In the genomic region with DNA sequence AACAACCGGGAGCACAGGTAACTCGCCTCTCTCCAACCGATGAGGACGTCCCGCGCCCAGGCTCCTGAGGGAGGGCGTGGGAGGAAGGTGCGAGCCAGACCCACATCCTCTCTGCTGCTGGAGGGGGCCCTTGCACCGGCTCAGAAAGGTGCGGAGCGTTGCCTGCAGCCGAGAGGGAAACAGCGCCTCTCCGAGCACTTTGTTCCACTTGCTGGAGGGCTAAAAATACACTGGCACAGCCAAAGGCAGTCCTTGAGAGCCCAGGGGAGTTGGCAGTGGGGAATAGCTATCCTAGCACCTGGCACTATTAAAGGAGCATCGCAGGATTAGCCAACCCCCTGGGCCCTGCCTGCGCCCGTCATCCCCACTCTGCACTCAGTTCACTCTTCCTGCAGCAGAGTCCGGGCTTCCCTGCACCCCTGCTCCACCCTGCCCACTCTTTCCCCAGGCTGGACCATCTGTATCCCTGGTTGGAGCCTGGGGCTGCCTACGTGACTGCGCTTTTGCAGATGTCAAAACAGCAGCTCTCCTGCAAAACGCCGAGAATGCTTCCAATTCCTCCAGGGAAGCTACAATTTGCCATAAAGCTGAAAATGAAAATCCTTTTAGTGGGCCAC, we compare ENCODE assay signal across 1 cellular context.
TF ChIP-seq lines count a peak whose summit lies in the region.

No MANE protein-coding gene starts in this region.

TF ChIP-seq in GM23338, 12 proteins besides CTCF, POLR2A, EP300 and RAD21 (continued from another document):
- no peak for TF ChIP-seq ZNF462 (CRISPR knock-in tag; IDR thresholded peaks at IDR 0.05)
- no peak for TF ChIP-seq JUNB (IDR thresholded peaks at IDR 0.05; ENCODE audit: unreplicated experiment)
- TF ChIP-seq ZNF114 (CRISPR knock-in tag; IDR thresholded peaks at IDR 0.05) = no peak
- no peak for TF ChIP-seq EZH2 (IDR thresholded peaks at IDR 0.05; ENCODE audit: low read depth, unreplicated experiment)
- no peak for TF ChIP-seq NANOG (IDR thresholded peaks at IDR 0.05; ENCODE audit: borderline replicate concordance)
- TF ChIP-seq ZNF331 (CRISPR knock-in tag; IDR thresholded peaks at IDR 0.05; ENCODE audit: low read depth) = no peak
- TF ChIP-seq, protein P1, sequence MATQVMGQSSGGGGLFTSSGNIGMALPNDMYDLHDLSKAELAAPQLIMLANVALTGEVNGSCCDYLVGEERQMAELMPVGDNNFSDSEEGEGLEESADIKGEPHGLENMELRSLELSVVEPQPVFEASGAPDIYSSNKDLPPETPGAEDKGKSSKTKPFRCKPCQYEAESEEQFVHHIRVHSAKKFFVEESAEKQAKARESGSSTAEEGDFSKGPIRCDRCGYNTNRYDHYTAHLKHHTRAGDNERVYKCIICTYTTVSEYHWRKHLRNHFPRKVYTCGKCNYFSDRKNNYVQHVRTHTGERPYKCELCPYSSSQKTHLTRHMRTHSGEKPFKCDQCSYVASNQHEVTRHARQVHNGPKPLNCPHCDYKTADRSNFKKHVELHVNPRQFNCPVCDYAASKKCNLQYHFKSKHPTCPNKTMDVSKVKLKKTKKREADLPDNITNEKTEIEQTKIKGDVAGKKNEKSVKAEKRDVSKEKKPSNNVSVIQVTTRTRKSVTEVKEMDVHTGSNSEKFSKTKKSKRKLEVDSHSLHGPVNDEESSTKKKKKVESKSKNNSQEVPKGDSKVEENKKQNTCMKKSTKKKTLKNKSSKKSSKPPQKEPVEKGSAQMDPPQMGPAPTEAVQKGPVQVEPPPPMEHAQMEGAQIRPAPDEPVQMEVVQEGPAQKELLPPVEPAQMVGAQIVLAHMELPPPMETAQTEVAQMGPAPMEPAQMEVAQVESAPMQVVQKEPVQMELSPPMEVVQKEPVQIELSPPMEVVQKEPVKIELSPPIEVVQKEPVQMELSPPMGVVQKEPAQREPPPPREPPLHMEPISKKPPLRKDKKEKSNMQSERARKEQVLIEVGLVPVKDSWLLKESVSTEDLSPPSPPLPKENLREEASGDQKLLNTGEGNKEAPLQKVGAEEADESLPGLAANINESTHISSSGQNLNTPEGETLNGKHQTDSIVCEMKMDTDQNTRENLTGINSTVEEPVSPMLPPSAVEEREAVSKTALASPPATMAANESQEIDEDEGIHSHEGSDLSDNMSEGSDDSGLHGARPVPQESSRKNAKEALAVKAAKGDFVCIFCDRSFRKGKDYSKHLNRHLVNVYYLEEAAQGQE (IDR thresholded peaks at IDR 0.05; ENCODE audit: unreplicated experiment) = no peak
- TF ChIP-seq CREB1 (CRISPR knock-in tag; IDR thresholded peaks at IDR 0.05; ENCODE audit: low read depth) = no peak
- TF ChIP-seq ETS1 (IDR thresholded peaks at IDR 0.05) = no peak
- TF ChIP-seq POLR2AphosphoS5 (IDR thresholded peaks at IDR 0.05; ENCODE audit: low read depth) = no peak
